25 cellular contexts compared by ENCODE assay signal in genomic region chr2:146161256-146161882, GRCh38.
A peak's percentile ranks its signal among the peaks of the same experiment; 100 is the strongest.
DNase-seq lines count a peak whose midpoint lies in the region; ATAC-seq, FAIRE-seq and TF ChIP-seq lines count a peak whose summit lies in the region.
"Had no signal": no experiment of that assay in that cellular context is flagged by ENCODE, and none has a peak within 500 bp of the region (broad histone marks: within the 10 kb centered on the region; RNA-seq: fewer than 3 reads in every experiment).

No MANE protein-coding gene starts in this region.

- H3K27ac Mint-ChIP-seq in GM23338 = no peak overlapping the region
- H3K27ac Mint-ChIP-seq: B cell; CD4-positive, alpha-beta T cell; CD8-positive, alpha-beta T cell had no signal

- H3K4me3 ChIP-seq in small intestine (ENCODE audit: low read depth in 1 of 2, low read length in 2 of 2) (no peak overlapping the region), GM23338 (no peak overlapping the region), breast epithelium (no peak overlapping the region)
- H3K4me3 ChIP-seq: A549; BLaER1 treated with 17β-estradiol and CSF1 and Interleukin-3, amounts not matched to agents 10 nM and 100 nM; GM12878 had no signal

- H3K27me3 Mint-ChIP-seq in GM23338 (ENCODE audit: insufficient read depth, low read depth, poor library complexity) = no peaks in the 10 kb centered on the region
- H3K27me3 Mint-ChIP-seq: B cell; CD4-positive, alpha-beta T cell had no signal

- TF ChIP-seq POLR2A in breast epithelium (IDR thresholded peaks at IDR 0.05) = no peak

- peak; percentile 95 for FAIRE-seq in small intestine (lab: Jason Lieb, UNC)
- FAIRE-seq: A549, D721Med, G401.6, GM12878, GM12892, GM18507, GM19239 had no signal

- H3K36me3 ChIP-seq in small intestine (ENCODE audit: control insufficient read depth in 2 of 2, insufficient read depth in 2 of 2, low read length in 2 of 2) (no peaks in the 10 kb centered on the region), GM23338 (ENCODE audit: insufficient read depth) (no peaks in the 10 kb centered on the region), breast epithelium (no peaks in the 10 kb centered on the region)
- H3K36me3 ChIP-seq: BLaER1 treated with 17β-estradiol and CSF1 and Interleukin-3, amounts not matched to agents 10 nM and 100 nM had no signal

- ATAC-seq in left colon (peak; percentile 81), GM23338 (no peak)
- ATAC-seq: A549; CD8-positive, alpha-beta T cell; GM12878 had no signal

- no peak for TF ChIP-seq CTCF in GM23338 (conservative IDR thresholded peaks at IDR 0.05; ENCODE audit: low read depth in 2 of 2)
- TF ChIP-seq CTCF in breast epithelium (IDR thresholded peaks at IDR 0.05) = no peak

- peak; percentile 2 for DNase-seq in DMS153 (lab: John Stamatoyannopoulos, UW)
- DNase-seq in DMS153 treated with DMSO at 0.1 percent for 48 hours (lab: John Stamatoyannopoulos, UW; ENCODE audit: unreplicated experiment) = no peak
- peak; percentile 52 for DNase-seq in NCI-H748 (lab: John Stamatoyannopoulos, UW; ENCODE audit: unreplicated experiment)
- no peak for DNase-seq in left colon
- DNase-seq in small intestine = peak; percentile 65
- DNase-seq in GM23338 (ENCODE audit: low spot score) = no peak
- no peak for DNase-seq in breast epithelium (ENCODE audit: low spot score in 2 of 2)
- DNase-seq in middle frontal gyrus (ENCODE audit: extremely low spot score, low spot score) = no peak
- DNase-seq: AML-193; Caco-2; Calu3; CD4-positive, alpha-beta T cell; CD8-positive, alpha-beta T cell; DMS79 treated with DMSO at 0.1 percent for 48 hours had no signal

- 13 to 57% (median 22%) methylated on average over 3 of the region's 3 CpGs for WGBS in small intestine, 3 donors

- H3K27ac ChIP-seq in small intestine (ENCODE audit: low read depth in 1 of 2, low read length in 1 of 2) = no peak overlapping the region
- no peak overlapping the region for H3K27ac ChIP-seq in GM23338 (ENCODE audit: low read depth)
- no peak overlapping the region for H3K27ac ChIP-seq in breast epithelium
- H3K27ac ChIP-seq: 22Rv1; A549; BLaER1 treated with 17β-estradiol and CSF1 and Interleukin-3, amounts not matched to agents 10 nM and 100 nM; C4-2B had no signal

- no peaks in the 10 kb centered on the region for H3K9me3 ChIP-seq in small intestine (ENCODE audit: control insufficient read depth, low read depth)
- no peaks in the 10 kb centered on the region for H3K9me3 ChIP-seq in breast epithelium
- H3K9me3 ChIP-seq: A549; BLaER1 treated with 17β-estradiol and CSF1 and Interleukin-3, amounts not matched to agents 10 nM and 100 nM; Caco-2 had no signal

- no peaks in the 10 kb centered on the region for H3K4me1 Mint-ChIP-seq in GM23338
- H3K4me1 Mint-ChIP-seq: B cell had no signal

- H3K4me2 ChIP-seq in GM23338 = no peak overlapping the region
- H3K4me2 ChIP-seq: A549; BLaER1 treated with 17β-estradiol and CSF1 and Interleukin-3, amounts not matched to agents 10 nM and 100 nM had no signal

- H3K79me2 ChIP-seq in GM23338 (replicated peaks; ENCODE audit: insufficient read depth) = no peaks in the 10 kb centered on the region

- H2AFZ ChIP-seq in GM23338 = no peak overlapping the region

- no peaks in the 10 kb centered on the region for H4K20me1 ChIP-seq in GM23338 (replicated peaks; ENCODE audit: insufficient read depth)
- H4K20me1 ChIP-seq: BLaER1 treated with 17β-estradiol and CSF1 and Interleukin-3, amounts not matched to agents 10 nM and 100 nM had no signal

- intact Hi-C loops in left colon (cut with DNase I, micrococcal nuclease) (no loop called here), breast epithelium (cut with DNase I; ENCODE audit: low total_unique reads) (loop anchor here (2.0 kb wide), 1 partner anchor 59 kb away; no protein-coding TSS in a partner anchor)

- no peaks in the 10 kb centered on the region for H3K36me3 Mint-ChIP-seq in GM23338 (ENCODE audit: low read depth)
- H3K36me3 Mint-ChIP-seq: CD8-positive, alpha-beta T cell had no signal

- no peaks in the 10 kb centered on the region for H3K9me3 Mint-ChIP-seq in GM23338
- H3K9me3 Mint-ChIP-seq: CD8-positive, alpha-beta T cell had no signal

- no peaks in the 10 kb centered on the region for H3K27me3 ChIP-seq in small intestine (ENCODE audit: control insufficient read depth in 2 of 2, insufficient read depth in 2 of 2, low read length in 2 of 2)
- H3K27me3 ChIP-seq in GM23338 (ENCODE audit: insufficient read depth) = no peaks in the 10 kb centered on the region
- no peaks in the 10 kb centered on the region for H3K27me3 ChIP-seq in breast epithelium
- H3K27me3 ChIP-seq: BLaER1 treated with 17β-estradiol and CSF1 and Interleukin-3, amounts not matched to agents 10 nM and 100 nM had no signal

- no peak overlapping the region for H3K4me3 Mint-ChIP-seq in GM23338
- H3K4me3 Mint-ChIP-seq: B cell; CD4-positive, alpha-beta T cell; CD8-positive, alpha-beta T cell had no signal

- H3K4me1 ChIP-seq in small intestine (ENCODE audit: control insufficient read depth in 2 of 2, insufficient read depth in 1 of 2, low read depth in 1 of 2, low read length in 1 of 2) (no peaks in the 10 kb centered on the region), GM23338 (ENCODE audit: insufficient read depth) (no peaks in the 10 kb centered on the region), breast epithelium (no peaks in the 10 kb centered on the region)
- H3K4me1 ChIP-seq: A549; BLaER1 treated with 17β-estradiol and CSF1 and Interleukin-3, amounts not matched to agents 10 nM and 100 nM; Caco-2 had no signal

- H3K9me2 ChIP-seq in GM23338 (ENCODE audit: insufficient read depth) = peaks cover 5% of the 10 kb centered on the region; the same call in 1 of the 2 replicates

- no peaks in the 10 kb centered on the region for H3F3A ChIP-seq in GM23338 (replicated peaks; ENCODE audit: low read depth)

TF ChIP-seq in GM23338, 12 proteins besides CTCF, POLR2A, EP300 and RAD21:
- TF ChIP-seq CREB1 (CRISPR knock-in tag; IDR thresholded peaks at IDR 0.05; ENCODE audit: low read depth) (no peak), JUNB (IDR thresholded peaks at IDR 0.05; ENCODE audit: unreplicated experiment) (no peak)

Comparison
In these comparisons a context has a peak if more than half of its experiments do, and no peak if none do; other contexts are left out.
1. DNase-seq: peak in DMS153 (single experiment), NCI-H748 (single experiment) and small intestine (single experiment); none in DMS153 treated with DMSO at 0.1 percent for 48 hours (single experiment), left colon (0 of 2), GM23338 (single experiment), breast epithelium (0 of 2) and middle frontal gyrus (single experiment).